In the genomic region with DNA sequence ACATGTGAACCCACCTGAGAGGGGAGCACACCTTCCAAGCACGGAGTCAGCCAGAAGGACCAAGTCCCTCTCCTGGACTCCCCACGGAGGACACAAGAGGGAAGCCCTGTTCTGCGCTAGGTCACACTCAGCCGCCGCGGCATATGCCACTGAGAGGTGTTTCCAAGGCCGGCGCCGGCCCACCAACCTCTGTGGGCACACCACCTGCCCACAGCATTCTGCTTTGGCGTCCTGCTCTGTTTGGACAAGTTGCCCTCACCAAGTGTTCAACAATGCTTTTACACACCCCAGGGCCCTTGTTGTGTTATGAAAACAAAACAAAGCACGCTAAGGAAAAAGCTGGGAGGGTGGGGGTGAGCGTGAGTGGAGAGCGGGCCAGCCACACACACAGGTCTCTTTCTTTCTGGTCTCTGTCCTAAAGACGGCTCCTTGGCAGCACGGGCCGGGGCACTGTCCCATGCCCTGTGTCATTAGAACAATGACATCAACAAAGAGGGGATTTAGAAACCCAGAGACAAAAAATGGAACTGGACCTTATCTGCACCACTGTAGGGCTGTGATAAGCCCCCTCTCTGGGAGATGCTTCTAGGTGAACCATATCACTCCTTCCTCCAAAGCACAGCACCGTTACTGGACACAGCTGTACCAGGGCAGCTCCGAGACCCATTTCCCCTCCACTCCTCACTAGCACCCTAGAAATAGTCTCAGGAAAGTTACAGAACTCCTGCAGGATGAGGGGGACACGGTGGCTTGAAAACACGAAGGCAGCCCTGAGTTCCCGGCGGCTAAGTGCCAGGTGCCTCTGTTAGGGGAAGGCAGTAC, we compare ENCODE assay signal across 9 cellular contexts. TPM values are rescaled to one million over a fixed set of nuclear protein-coding genes. Genes with fewer than 3 reads are reported as not detected.
DNase-seq lines count a peak whose midpoint lies in the region; ATAC-seq and TF ChIP-seq lines count a peak whose summit lies in the region.
"Had no signal": no experiment of that assay in that cellular context is flagged by ENCODE, and none has a peak within 500 bp of the region (broad histone marks: within the 10 kb centered on the region; RNA-seq: fewer than 3 reads in every experiment).

No MANE protein-coding gene starts in this region.

- no peak for DNase-seq in CD4-positive, alpha-beta T cell
- DNase-seq in NCI-H748 treated with DMSO at 0.1 percent for 48 hours (lab: John Stamatoyannopoulos, UW) (peak; percentile 48), mucosa of gallbladder (ENCODE audit: low spot score) (no peak), amniotic stem cell (lab: John Stamatoyannopoulos, UW) (no peak)
- DNase-seq: NCI-H1105 had no signal

- POLR2A ChIA-PET in CD4-positive, alpha-beta T cell (lab: Charles Lee), result interaction anchor here (1.9 to 3.0 kb wide), 2 partner anchors 14 to 18 kb away, joined by 9 to 12 read pairs; no protein-coding TSS in a partner anchor

- no peaks in the 10 kb centered on the region for H3K27me3 Mint-ChIP-seq in CD4-positive, alpha-beta T cell
- no peaks in the 10 kb centered on the region for H3K27me3 Mint-ChIP-seq in dendritic cell treated with granulocyte-macrophage colony-stimulating factor and Interleukin-4, amounts not matched to agents 40 ng/mL and 50 ng/mL, for 4 days
- no peaks in the 10 kb centered on the region for H3K27me3 Mint-ChIP-seq in nephron (ENCODE audit: low read depth)

- H3K9me3 Mint-ChIP-seq in CD4-positive, alpha-beta T cell, result no peaks in the 10 kb centered on the region
- H3K9me3 Mint-ChIP-seq in dendritic cell treated with granulocyte-macrophage colony-stimulating factor and Interleukin-4, amounts not matched to agents 40 ng/mL and 50 ng/mL, for 4 days, result no peaks in the 10 kb centered on the region
- no peaks in the 10 kb centered on the region for H3K9me3 Mint-ChIP-seq in nephron

- intact Hi-C loops in CD4-positive, alpha-beta T cell (cut with DNase I, micrococcal nuclease), result no loop called here
- intact Hi-C loops in dendritic cell treated with granulocyte-macrophage colony-stimulating factor and Interleukin-4, amounts not matched to agents 40 ng/mL and 50 ng/mL, for 4 days (cut with micrococcal nuclease), result no loop called here

- no peaks in the 10 kb centered on the region for H3K9me3 ChIP-seq in CD4-positive, alpha-beta T cell (ENCODE audit: control insufficient read depth, low read length)

- no peak for TF ChIP-seq CTCF in CD4-positive, alpha-beta T cell (IDR thresholded peaks at IDR 0.05)
- TF ChIP-seq CTCF in nephron (IDR thresholded peaks at IDR 0.05; ENCODE audit: unreplicated experiment in 3 of 3), result no peak

- CTCF ChIA-PET in CD4-positive, alpha-beta T cell (lab: Charles Lee), result interaction anchor here (1.1 kb wide), 1 partner anchor 22 kb away, joined by 3 read pairs; no protein-coding TSS in a partner anchor

- peaks cover 14% of the 10 kb centered on the region for H3K36me3 Mint-ChIP-seq in CD4-positive, alpha-beta T cell (ENCODE audit: low read depth)
- peaks cover 72% of the 10 kb centered on the region for H3K36me3 Mint-ChIP-seq in dendritic cell treated with granulocyte-macrophage colony-stimulating factor and Interleukin-4, amounts not matched to agents 40 ng/mL and 50 ng/mL, for 4 days (ENCODE audit: low read depth)
- peaks cover 37% of the 10 kb centered on the region for H3K36me3 Mint-ChIP-seq in nephron (ENCODE audit: low read depth)

- H3K27me3 ChIP-seq in CD4-positive, alpha-beta T cell (ENCODE audit: control insufficient read depth, insufficient read depth, low read length), result no peaks in the 10 kb centered on the region

- peak overlapping the region; percentile 32 for H3K4me3 Mint-ChIP-seq in CD4-positive, alpha-beta T cell
- H3K4me3 Mint-ChIP-seq in dendritic cell treated with granulocyte-macrophage colony-stimulating factor and Interleukin-4, amounts not matched to agents 40 ng/mL and 50 ng/mL, for 4 days, result peak overlapping the region; percentile 48
- H3K4me3 Mint-ChIP-seq in nephron, result peak overlapping the region in 2 of 3 experiments; percentile 12 to 26

- H3K27ac Mint-ChIP-seq in CD4-positive, alpha-beta T cell, result peak overlapping the region; percentile 72
- H3K27ac Mint-ChIP-seq in dendritic cell treated with granulocyte-macrophage colony-stimulating factor and Interleukin-4, amounts not matched to agents 40 ng/mL and 50 ng/mL, for 4 days, result peak overlapping the region; percentile 84
- H3K27ac Mint-ChIP-seq in nephron, result peak overlapping the region; percentile 87 to 94 (median 90)

- peaks cover 95% of the 10 kb centered on the region for H3K4me1 Mint-ChIP-seq in CD4-positive, alpha-beta T cell (ENCODE audit: low read depth)
- H3K4me1 Mint-ChIP-seq in dendritic cell treated with granulocyte-macrophage colony-stimulating factor and Interleukin-4, amounts not matched to agents 40 ng/mL and 50 ng/mL, for 4 days (ENCODE audit: low read depth), result peaks cover 99% of the 10 kb centered on the region
- H3K4me1 Mint-ChIP-seq in nephron, result peaks cover 95% of the 10 kb centered on the region

- H3K27ac ChIP-seq in CD4-positive, alpha-beta T cell (ENCODE audit: low read depth, low read length), result no peak overlapping the region

- no peak for ATAC-seq in CD4-positive, alpha-beta T cell (ENCODE audit: poor library complexity)
- ATAC-seq in HG03025 (IDR thresholded peaks at IDR 0.05; ENCODE audit: low FRiP score, unreplicated experiment) (no peak), HG03135 (IDR thresholded peaks at IDR 0.05; ENCODE audit: unreplicated experiment) (no peak)

RNA-seq across cellular contexts. Expression of a gene that starts 17.0 kb away (rescaled TPM):
- total RNA-seq in CD4-positive, alpha-beta T cell, result 100 to 1,000 TPM; 244 to 254 TPM
- 20.0 TPM for total RNA-seq in mucosa of gallbladder

Comparison
In these comparisons a context has a peak if more than half of its experiments do, and no peak if none do; other contexts are left out.
1. RNA of a gene that starts 17.0 kb away (total RNA-seq): 244 to 254 TPM in CD4-positive, alpha-beta T cell; 20.0 TPM in mucosa of gallbladder (single experiment); every median in the first group is over 10 times any median in the second.
2. Peak in every context shown above with its lines, with median percentiles within 50 percentile points of each other: H3K27ac Mint-ChIP-seq and H3K4me3 Mint-ChIP-seq.